Comparison of ENCODE assay signal across 18 cellular contexts in genomic region chr7:133164444-133164843, GRCh38.
"Had no signal": no experiment of that assay in that cellular context is flagged by ENCODE, and none has a peak within 500 bp of the region (broad histone marks: within the 10 kb centered on the region; RNA-seq: fewer than 3 reads in every experiment).

No MANE protein-coding gene starts in this region.

- FAIRE-seq: bronchial epithelial cell had no signal

- H3K4me1 ChIP-seq: esophagus muscularis mucosa, foreskin keratinocyte, heart right ventricle, spleen, testis, uterus had no signal

- H3K9ac ChIP-seq: neural progenitor cell had no signal

- H3K27me3 ChIP-seq: esophagus muscularis mucosa, neural progenitor cell, spleen, testis, uterus had no signal

- H3K9me3 ChIP-seq: esophagus muscularis mucosa, heart right ventricle, spleen, testis, uterus had no signal

- H3K4me3 ChIP-seq: esophagus muscularis mucosa, heart right ventricle, neural progenitor cell, spleen, testis, uterus had no signal

- DNase-seq: activated CD4-positive, alpha-beta T cell treated with anti-CD3 and anti-CD28 coated beads for 4 hours; activated CD4-positive, alpha-beta T cell treated with anti-CD3 and anti-CD28 coated beads, Interleukin-2, amount 50 U/mL, for 4 hours; activated naive CD4-positive, alpha-beta T cell; activated T-cell treated with anti-CD3 and anti-CD28 coated beads for 4 hours; activated T-cell treated with anti-CD3 and anti-CD28 coated beads, Interleukin-2, amount 50 U/mL, for 72 hours; foreskin keratinocyte; heart right ventricle; naive thymus-derived CD8-positive, alpha-beta T cell; posterior cingulate gyrus; right cardiac atrium; spleen; stimulated activated naive CD4-positive, alpha-beta T cell treated with Interleukin-2 at 50 U/mL for 16 hours; testis; uterus had no signal

- H2AFZ ChIP-seq: neural progenitor cell had no signal

- H3K36me3 ChIP-seq: esophagus muscularis mucosa, heart right ventricle, neural progenitor cell, spleen, uterus had no signal

- ATAC-seq: activated naive CD4-positive, alpha-beta T cell treated with anti-CD3 and anti-CD28 coated beads, Interleukin-2, amount 50 U/mL, for 72 hours; activated T-cell treated with anti-CD3 and anti-CD28 coated beads, Interleukin-2, amount 50 U/mL, for 72 hours; foreskin keratinocyte; naive thymus-derived CD8-positive, alpha-beta T cell; right cardiac atrium had no signal

- H3K4me2 ChIP-seq: neural progenitor cell had no signal

- H3K27ac ChIP-seq: esophagus muscularis mucosa, foreskin keratinocyte, heart right ventricle, neural progenitor cell, spleen, testis, uterus had no signal
